8 cellular contexts compared by ENCODE assay signal in genomic region chr1:2391385-2392070, GRCh38. TPM values are rescaled to one million over a fixed set of nuclear protein-coding genes. Genes with fewer than 3 reads are reported as not detected.
DNase-seq lines count a peak whose midpoint lies in the region; ATAC-seq, FAIRE-seq and TF ChIP-seq lines count a peak whose summit lies in the region.

Gene MORN1 (minus strand): TSS chr1:2391554. CDS start chr1:2391533, 21 bp downstream.
Gene RER1 (plus strand): TSS chr1:2391841. CDS start chr1:2395791, 3,950 bp downstream.

- H3K79me1 ChIP-seq in H1 (ENCODE audit: low read depth, low read length) = peaks cover 11% of the 10 kb centered on the region

- H3K27me3 ChIP-seq in H1 (replicated peaks in 1 of 4; ENCODE audit: control insufficient read depth in 3 of 4, extremely low read depth in 1 of 4, insufficient read depth in 3 of 4, low read length in 3 of 4) = no peaks in the 10 kb centered on the region

- H3K56ac ChIP-seq in H1 (replicated peaks; ENCODE audit: insufficient read length, low read depth, low read length) = no peak within 1 kb of the TSS

- peak within 1 kb of the TSS; percentile 79 to 92 (median 85) for H3K4me3 ChIP-seq in H1 (ENCODE audit: extremely low read depth in 1 of 4, insufficient read depth in 2 of 4, low read depth in 3 of 4, low read length in 4 of 4)

- H2BK15ac ChIP-seq in H1 (ENCODE audit: low read length) = no peak within 1 kb of the TSS

- peak within 1 kb of the TSS; percentile 62 for H4K91ac ChIP-seq in H1 (replicated peaks; ENCODE audit: insufficient read length, low read length)

- TF ChIP-seq CTCF in H1 (IDR thresholded peaks at IDR 0.05; ENCODE audit: control extremely low read depth in 1 of 3, insufficient read depth in 1 of 3, low read depth in 1 of 3, low read length in 3 of 3) = no peak

- H3K4me3 Mint-ChIP-seq in memory B cell = peak within 1 kb of the TSS; percentile 90

- no peak within 1 kb of the TSS for H2BK20ac ChIP-seq in H1 (ENCODE audit: low read length)

- peaks cover 6% of the 10 kb centered on the region; the same call in 1 of the 2 replicates for H3K23me2 ChIP-seq in H1 (ENCODE audit: low read depth, low read length)

- peaks cover 4 to 36% of the 10 kb centered on the region in 2 experiments; a peak in 3 of 4 replicates for H3K79me2 ChIP-seq in H1 (ENCODE audit: control insufficient read depth in 1 of 2, insufficient read depth in 2 of 2, low read length in 2 of 2)

- CTCF ChIA-PET in H1 (lab: Charles Lee; ENCODE audit: partially characterized antibody) = interaction anchor here (0.6 to 4.0 kb wide), 4 partner anchors 11 to 217 kb away, joined by 3 to 19 read pairs (median 4); no protein-coding TSS in a partner anchor

- peak within 1 kb of the TSS; percentile 91 for H3K27ac Mint-ChIP-seq in memory B cell

- no peak within 1 kb of the TSS; the same call in 1 of the 2 replicates for H2BK12ac ChIP-seq in H1 (ENCODE audit: low read depth, low read length)

- peaks cover 2 to 12% of the 10 kb centered on the region in 2 experiments for H4K20me1 ChIP-seq in H1 (replicated peaks in 1 of 2; ENCODE audit: control insufficient read depth in 1 of 2, insufficient read depth in 2 of 2, low read length in 2 of 2)

- no peaks in the 10 kb centered on the region for H3K9me3 Mint-ChIP-seq in memory B cell

- WGBS in H1 (ENCODE audit: extremely low coverage in 1 of 2, insufficient coverage in 1 of 2, insufficient read length in 1 of 2, insufficient replicate concordance in 2 of 2, low coverage in 1 of 2, low lambda C conversion rate in 2 of 2, missing lambda C conversion rate in 1 of 2), 2 experiments = 4% methylated on average over 32 of the region's 95 CpGs; no CpG with 5 or more reads in 1 of the 2 experiments

- peak within 1 kb of the TSS; percentile 70 to 95 for H3K4me2 ChIP-seq in H1 (ENCODE audit: insufficient read depth in 1 of 2, low read depth in 2 of 2, low read length in 2 of 2)

- H3K9ac ChIP-seq in H1 (replicated peaks in 1 of 4; ENCODE audit: extremely low read depth in 1 of 4, low read depth in 3 of 4, low read length in 3 of 4) = peak within 1 kb of the TSS; percentile 55 to 78 (median 76)

- peaks cover 35% of the 10 kb centered on the region for H3K4me1 Mint-ChIP-seq in memory B cell

- H3K23ac ChIP-seq in H1 (ENCODE audit: insufficient read length) = no peak within 1 kb of the TSS

- peaks cover 0 to 9% (median 2%) of the 10 kb centered on the region in 4 experiments; a peak in 6 of 7 replicates for H3K4me1 ChIP-seq in H1 (replicated peaks in 1 of 4; ENCODE audit: control insufficient read depth in 3 of 4, insufficient read depth in 4 of 4, low read length in 3 of 4)

- H3K36me3 Mint-ChIP-seq in memory B cell = peaks cover 7% of the 10 kb centered on the region

- in situ Hi-C loops in Caki2 (cut with HindIII; ENCODE audit: low pct_unique_long_range_greater_than_20kb, low sequenced_read_pairs) = loop anchor here (10.0 kb wide), 1 partner anchor 197 kb away; the partner anchor contains the start of gene FAAP20

- FAIRE-seq in H1 (lab: Jason Lieb, UNC) = peak; percentile 42

- H2AFZ ChIP-seq in H1 (ENCODE audit: low read length) = no peak within 1 kb of the TSS

- no peaks in the 10 kb centered on the region for H3K9me3 ChIP-seq in H1 (ENCODE audit: insufficient read depth in 2 of 2, low read depth in 1 of 2, low read length in 1 of 2)

- POLR2A ChIA-PET in H1 (lab: Charles Lee; ENCODE audit: partially characterized antibody) = interaction anchor here (0.6 to 4.1 kb wide), 6 partner anchors 10 to 195 kb away, joined by 3 to 29 read pairs (median 4); partner anchors contain the start of gene PRXL2B

- H3K27ac ChIP-seq in H1 (ENCODE audit: low read depth, low read length) = no peak within 1 kb of the TSS; the same call in 1 of the 2 replicates

- H3K27me3 Mint-ChIP-seq in memory B cell = no peaks in the 10 kb centered on the region

- H4K8ac ChIP-seq in H1 (ENCODE audit: extremely low read depth, insufficient read depth, low read length) = peak within 1 kb of the TSS; percentile 86

- ATAC-seq in GM21390 (IDR thresholded peaks at IDR 0.05; ENCODE audit: unreplicated experiment) (peak; percentile 89), memory B cell (ENCODE audit: low read depth) (peak; percentile 94)

- DNase-seq in Caki2 (ENCODE audit: low read depth) = peak; percentile 97
- peak in 75 of 76 experiments; percentile 52 to 99 (median 98) for DNase-seq in HUDEP-2 (lab: John Stamatoyannopoulos, UW; ENCODE audit: unreplicated experiment in 76 of 76)
- DNase-seq in NOMO-1 treated with dmso at 0.1 percent for 144 hours (lab: John Stamatoyannopoulos, UW; ENCODE audit: unreplicated experiment) = peak; percentile 98
- DNase-seq in activated CD8-positive, alpha-beta memory T cell treated with anti-CD3 and anti-CD28 coated beads, Interleukin-2, amount 50 U/mL, for 1 hour (ENCODE audit: extremely low read depth) = peak; percentile 96
- DNase-seq in H1 (ENCODE audit: low read depth in 1 of 2, low spot score in 2 of 2) = peak; percentile 88 to 97
- peak; percentile 96 to 98 for DNase-seq in memory B cell (ENCODE audit: low spot score in 2 of 2)
- peak; percentile 97 for DNase-seq in stimulated activated CD8-positive, alpha-beta memory T cell treated with anti-CD3 and anti-CD28 coated beads, Interleukin-12 subunit alpha, Interleukin-12 subunit beta, amount 100 ng/mL, for 1 hour (ENCODE audit: low read depth)

- H3K4ac ChIP-seq in H1 (replicated peaks; ENCODE audit: insufficient read length, low read depth, low read length) = no peak within 1 kb of the TSS

- H3K36me3 ChIP-seq in H1 (ENCODE audit: control insufficient read depth in 2 of 4, insufficient read depth in 4 of 4, low read length in 3 of 4) = peaks cover 0 to 7% (median 2%) of the 10 kb centered on the region in 4 experiments; a peak in 3 of 8 replicates

- TF ChIP-seq POLR2A in H1 (IDR thresholded peaks at IDR 0.05; ENCODE audit: control extremely low read depth in 1 of 2, low read depth in 2 of 2, low read length in 2 of 2) = peak in 1 of 2 experiments; percentile 67; a peak in 2 of 3 replicates

- H2BK5ac ChIP-seq in H1 (ENCODE audit: low read depth, low read length) = no peak within 1 kb of the TSS; the same call in 1 of the 2 replicates

- H3K18ac ChIP-seq in H1 (ENCODE audit: extremely low read depth, low read length) = no peak within 1 kb of the TSS; the same call in 1 of the 2 replicates

- no peak within 1 kb of the TSS for H3K14ac ChIP-seq in H1 (ENCODE audit: insufficient read length)

- H2AK5ac ChIP-seq in H1 (ENCODE audit: low read depth, low read length) = no peak within 1 kb of the TSS

- no peak within 1 kb of the TSS for H2BK120ac ChIP-seq in H1 (replicated peaks; ENCODE audit: low read depth, low read length)

- peak in 1 of 2 experiments; percentile 76; a peak in 1 of 3 replicates for TF ChIP-seq EP300 in H1 (IDR thresholded peaks at IDR 0.05; ENCODE audit: borderline replicate concordance in 1 of 2, low read depth in 2 of 2, low read length in 2 of 2)

- H4K5ac ChIP-seq in H1 (ENCODE audit: insufficient read length, low read depth, low read length) = peak within 1 kb of the TSS; percentile 70

- TF ChIP-seq RAD21 in H1 (IDR thresholded peaks at IDR 0.05 in 1 of 2, conservative IDR thresholded peaks at IDR 0.05 in 1 of 2; ENCODE audit: low read depth in 2 of 2, low read length in 2 of 2) = no peak

TF ChIP-seq in H1, 55 proteins besides CTCF, POLR2A, EP300 and RAD21 (continues in another document):
- TF ChIP-seq CTBP2 (IDR thresholded peaks at IDR 0.05; ENCODE audit: borderline replicate concordance, insufficient read depth, insufficient read length, low read length) = no peak
- TF ChIP-seq SIN3A (conservative IDR thresholded peaks at IDR 0.05 in 1 of 2, IDR thresholded peaks at IDR 0.05 in 1 of 2; ENCODE audit: low read depth in 1 of 2, low read length in 2 of 2) = peak in 1 of 2 experiments; percentile 87; a peak in 1 of 4 replicates
- no peak for TF ChIP-seq BACH1 (IDR thresholded peaks at IDR 0.05; ENCODE audit: low read length)
- no peak for TF ChIP-seq SP4 (IDR thresholded peaks at IDR 0.05; ENCODE audit: low read length)
- TF ChIP-seq PHF8 (conservative IDR thresholded peaks at IDR 0.05; ENCODE audit: low read depth, low read length) = peak; percentile 62
- no peak for TF ChIP-seq EZH2 (IDR thresholded peaks at IDR 0.05; ENCODE audit: low read depth, low read length, severe bottlenecking)
- TF ChIP-seq HDAC6 (IDR thresholded peaks at IDR 0.05; ENCODE audit: low read depth, low read length) = no peak
- peak; percentile 81 for TF ChIP-seq TAF1 (IDR thresholded peaks at IDR 0.05; ENCODE audit: low read depth, low read length)
- 0 out of 2 replicates have a peak, but pooled peaks have one; percentile 12 for TF ChIP-seq RFX5 (IDR thresholded peaks at IDR 0.05; ENCODE audit: borderline replicate concordance, low read depth, low read length)
- TF ChIP-seq ATF3 (IDR thresholded peaks at IDR 0.05; ENCODE audit: insufficient read depth, low read depth, low read length) = 0 out of 2 replicates have a peak, but pooled peaks have one; percentile 4

RNA-seq across cellular contexts. Expression of gene MORN1, which starts in this region (rescaled TPM):
- total RNA-seq in Caki2 (2014; rRNA removed; shearing (Covaris generic); ENCODE audit: low replicate concordance) = 10.3 and 20.3 TPM in 2 replicates
- total RNA-seq in H1 (2021; fragmentation: NEBNext Ultra II Directional; extraction: Animal tissue kit (Norgen Biotek cat#: 25700)) = 9.1 and 10.5 TPM in 2 replicates
- polyA plus RNA-seq in H1 (2011; rRNA removed) = 5.0 and 7.6 TPM in 2 replicates
- polyA plus RNA-seq in H1 (2011; cell fraction: cytosol; rRNA removed) = 6.9 TPM
- polyA plus RNA-seq in H1 (2011; cell fraction: nucleus; rRNA removed) = 15.8 TPM
- 4.3 to 8.9 TPM (median 7.8 TPM) in 4 replicates for polyA plus RNA-seq in H1 (2012, experiment 1 of 2)
- polyA plus RNA-seq in H1 (2012, experiment 2 of 2) = 2.9 TPM
- polyA plus RNA-seq in H1 (2013, experiment 1 of 2) = 3.5 TPM
- polyA plus RNA-seq in H1 (2013, experiment 2 of 2) = 3.7 TPM
- polyA minus RNA-seq in H1 (2011; rRNA and poly(A)+ RNA removed) = 9.2 and 11.9 TPM in 2 replicates
- polyA minus RNA-seq in H1 (2011; cell fraction: cytosol; rRNA and poly(A)+ RNA removed) = 7.9 TPM
- 14.4 TPM for polyA minus RNA-seq in H1 (2011; cell fraction: nucleus; rRNA and poly(A)+ RNA removed)

RNA-seq across cellular contexts. Expression of gene RER1, which starts in this region (rescaled TPM):
- 55.7 and 105 TPM in 2 replicates for total RNA-seq in Caki2 (2014; rRNA removed; shearing (Covaris generic); ENCODE audit: low replicate concordance)
- total RNA-seq in H1 (2021; fragmentation: NEBNext Ultra II Directional; extraction: Animal tissue kit (Norgen Biotek cat#: 25700)) = 92.0 and 102 TPM in 2 replicates
- polyA plus RNA-seq in H1 (2011; rRNA removed) = 120 and 134 TPM in 2 replicates
- polyA plus RNA-seq in H1 (2011; cell fraction: cytosol; rRNA removed) = 93.7 TPM
- polyA plus RNA-seq in H1 (2011; cell fraction: nucleus; rRNA removed) = 63.8 TPM
- 70.3 to 94.7 TPM (median 80.1 TPM) in 4 replicates for polyA plus RNA-seq in H1 (2012, experiment 1 of 2)
- 37.7 TPM for polyA plus RNA-seq in H1 (2012, experiment 2 of 2)
- polyA plus RNA-seq in H1 (2013, experiment 1 of 2) = 96.9 TPM
- 106 TPM for polyA plus RNA-seq in H1 (2013, experiment 2 of 2)
- 133 and 151 TPM in 2 replicates for polyA minus RNA-seq in H1 (2011; rRNA and poly(A)+ RNA removed)
- polyA minus RNA-seq in H1 (2011; cell fraction: cytosol; rRNA and poly(A)+ RNA removed) = 34.6 TPM
- polyA minus RNA-seq in H1 (2011; cell fraction: nucleus; rRNA and poly(A)+ RNA removed) = 20.3 TPM
